8 cellular contexts compared by ENCODE assay signal in the genomic region with DNA sequence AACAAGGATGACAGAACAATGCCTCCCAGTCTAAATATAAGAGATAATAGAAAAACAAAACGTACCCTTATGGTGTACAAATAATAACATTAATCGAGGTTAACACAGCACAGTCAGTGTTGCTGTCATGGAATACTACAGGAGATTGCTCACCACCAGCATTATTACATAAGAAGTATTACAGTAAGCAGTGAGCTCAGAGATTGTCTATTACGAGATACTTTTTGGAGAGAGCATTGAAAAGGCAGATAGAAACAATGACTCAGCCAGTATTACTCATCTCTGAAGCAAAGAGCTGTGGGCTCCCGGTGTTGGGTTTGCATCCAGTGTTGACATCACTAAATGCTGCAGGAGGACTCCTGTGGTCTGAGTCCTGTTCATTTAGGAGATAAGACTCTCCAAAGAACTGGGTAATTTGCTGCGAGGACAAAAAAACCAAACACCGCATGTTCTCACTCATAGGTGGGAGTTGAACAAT.
DNase-seq lines count a peak whose midpoint lies in the region; ATAC-seq and TF ChIP-seq lines count a peak whose summit lies in the region.

No MANE protein-coding gene starts in this region.

- H3K4me3 ChIP-seq in RWPE2 (ENCODE audit: severe bottlenecking) (no peak overlapping the region), right cardiac atrium (ENCODE audit: low read length) (no peak overlapping the region)

- no peaks in the 10 kb centered on the region for H3K9me3 Mint-ChIP-seq in activated CD4-positive, alpha-beta memory T cell treated with anti-CD3 and anti-CD28 coated beads for 36 hours
- no peaks in the 10 kb centered on the region for H3K9me3 Mint-ChIP-seq in activated CD4-positive, alpha-beta memory T cell treated with anti-CD3 and anti-CD28 coated beads, Interleukin-2, amount 10 ng/mL, durations not matched to agents 7 days and 5 days

- no peaks in the 10 kb centered on the region for H3K4me1 Mint-ChIP-seq in activated CD4-positive, alpha-beta memory T cell treated with anti-CD3 and anti-CD28 coated beads for 36 hours (ENCODE audit: low read depth)
- H3K4me1 Mint-ChIP-seq in activated CD4-positive, alpha-beta memory T cell treated with anti-CD3 and anti-CD28 coated beads, Interleukin-2, amount 10 ng/mL, durations not matched to agents 7 days and 5 days: no peaks in the 10 kb centered on the region

- no peak for TF ChIP-seq CTCF in RWPE2 (IDR thresholded peaks at IDR 0.05; ENCODE audit: poor library complexity, severe bottlenecking)

- H3K27me3 ChIP-seq in RWPE2 (ENCODE audit: insufficient read depth, poor library complexity, severe bottlenecking) (no peaks in the 10 kb centered on the region), right cardiac atrium (ENCODE audit: control insufficient read depth, insufficient read depth) (no peaks in the 10 kb centered on the region)

- H3K4me3 Mint-ChIP-seq in activated CD4-positive, alpha-beta memory T cell treated with anti-CD3 and anti-CD28 coated beads for 36 hours: no peak overlapping the region
- H3K4me3 Mint-ChIP-seq in activated CD4-positive, alpha-beta memory T cell treated with anti-CD3 and anti-CD28 coated beads, Interleukin-2, amount 10 ng/mL, durations not matched to agents 7 days and 5 days: no peak overlapping the region

- H3K27ac ChIP-seq in RWPE2 (ENCODE audit: poor library complexity, severe bottlenecking) (peak overlapping the region; percentile 48), right cardiac atrium (ENCODE audit: low read length) (no peak overlapping the region)

- H3K27me3 Mint-ChIP-seq in activated CD4-positive, alpha-beta memory T cell treated with anti-CD3 and anti-CD28 coated beads for 36 hours: peaks cover 4% of the 10 kb centered on the region
- no peaks in the 10 kb centered on the region for H3K27me3 Mint-ChIP-seq in activated CD4-positive, alpha-beta memory T cell treated with anti-CD3 and anti-CD28 coated beads, Interleukin-2, amount 10 ng/mL, durations not matched to agents 7 days and 5 days

- no peak overlapping the region for H3K27ac Mint-ChIP-seq in activated CD4-positive, alpha-beta memory T cell treated with anti-CD3 and anti-CD28 coated beads for 36 hours
- no peak overlapping the region for H3K27ac Mint-ChIP-seq in activated CD4-positive, alpha-beta memory T cell treated with anti-CD3 and anti-CD28 coated beads, Interleukin-2, amount 10 ng/mL, durations not matched to agents 7 days and 5 days

- no peaks in the 10 kb centered on the region for H3K36me3 ChIP-seq in RWPE2 (ENCODE audit: low read depth)

- H3K36me3 Mint-ChIP-seq in activated CD4-positive, alpha-beta memory T cell treated with anti-CD3 and anti-CD28 coated beads for 36 hours: no peaks in the 10 kb centered on the region
- H3K36me3 Mint-ChIP-seq in activated CD4-positive, alpha-beta memory T cell treated with anti-CD3 and anti-CD28 coated beads, Interleukin-2, amount 10 ng/mL, durations not matched to agents 7 days and 5 days (ENCODE audit: low read depth): no peaks in the 10 kb centered on the region

- peak; percentile 19 for DNase-seq in activated CD4-positive, alpha-beta memory T cell treated with anti-CD3 and anti-CD28 coated beads for 36 hours
- no peak for DNase-seq in activated CD4-positive, alpha-beta memory T cell treated with anti-CD3 and anti-CD28 coated beads, Interleukin-2, amount 10 ng/mL, durations not matched to agents 7 days and 5 days
- DNase-seq in RWPE2 (ENCODE audit: low spot score) (no peak), right cardiac atrium (peak in 1 of 3 donors; percentile 48), hepatic stellate cell (ENCODE audit: low spot score) (no peak), iPS-NIHi11 (ENCODE audit: low spot score) (no peak), midbrain (lab: John Stamatoyannopoulos, UW) (no peak)

- intact Hi-C loops in activated CD4-positive, alpha-beta memory T cell treated with anti-CD3 and anti-CD28 coated beads for 36 hours (cut with micrococcal nuclease): no loop called here
- intact Hi-C loops in right cardiac atrium (cut with DNase I): no loop called here

- no peaks in the 10 kb centered on the region for H3K9me3 ChIP-seq in RWPE2 (ENCODE audit: severe bottlenecking)
- H3K9me3 ChIP-seq in right cardiac atrium (ENCODE audit: control insufficient read depth, low read length): no peaks in the 10 kb centered on the region

- CTCF ChIA-PET in activated CD4-positive, alpha-beta memory T cell treated with anti-CD3 and anti-CD28 coated beads for 36 hours (lab: Charles Lee): no interaction called here
- CTCF ChIA-PET in activated CD4-positive, alpha-beta memory T cell treated with anti-CD3 and anti-CD28 coated beads, Interleukin-2, amount 10 ng/mL, durations not matched to agents 7 days and 5 days (lab: Charles Lee): no interaction called here

- ATAC-seq in HG02981 (IDR thresholded peaks at IDR 0.05; ENCODE audit: unreplicated experiment) (peak; percentile 46), RWPE2 (ENCODE audit: low read depth) (peak; percentile 77), right cardiac atrium (peak; percentile 67 to 86)

- peaks cover 19% of the 10 kb centered on the region for H3K4me1 ChIP-seq in RWPE2 (ENCODE audit: insufficient read depth, poor library complexity, severe bottlenecking)
- peaks cover 2% of the 10 kb centered on the region for H3K4me1 ChIP-seq in right cardiac atrium (ENCODE audit: control insufficient read depth, insufficient read depth, low read length)

- WGBS in right cardiac atrium: 46% methylated on average over 6 of the region's 6 CpGs

- POLR2A ChIA-PET in activated CD4-positive, alpha-beta memory T cell treated with anti-CD3 and anti-CD28 coated beads for 36 hours (lab: Charles Lee): interaction anchor here (0.5 kb wide), 1 partner anchor 742 kb away, joined by 4 read pairs; no protein-coding TSS in a partner anchor
- POLR2A ChIA-PET in activated CD4-positive, alpha-beta memory T cell treated with anti-CD3 and anti-CD28 coated beads, Interleukin-2, amount 10 ng/mL, durations not matched to agents 7 days and 5 days (lab: Charles Lee): no interaction called here
